Comparison of ENCODE assay signal across 22 cellular contexts in the genomic region with DNA sequence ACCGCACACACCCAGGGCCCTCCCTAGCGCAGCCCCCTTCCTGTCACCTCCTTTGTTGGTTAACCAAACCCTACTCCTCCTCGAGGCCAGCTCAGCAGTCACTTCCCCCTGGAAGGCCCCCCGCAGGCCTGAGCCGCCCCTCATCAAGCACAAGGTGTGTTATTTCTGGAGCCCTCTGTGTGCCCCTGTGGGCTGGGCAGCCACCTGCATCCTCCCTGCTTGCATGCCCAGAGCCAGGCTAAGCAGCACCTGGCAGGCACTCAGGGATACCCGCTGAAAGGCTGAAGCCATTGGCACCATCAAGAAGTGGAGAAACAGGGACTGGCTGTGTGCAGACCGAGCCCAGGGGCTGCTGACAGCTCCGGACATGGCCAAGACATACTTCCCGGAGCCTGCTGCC.
DNase-seq lines count a peak whose midpoint lies in the region; ATAC-seq, FAIRE-seq and TF ChIP-seq lines count a peak whose summit lies in the region.
"Had no signal": no experiment of that assay in that cellular context is flagged by ENCODE, and none has a peak within 500 bp of the region (broad histone marks: within the 10 kb centered on the region; RNA-seq: fewer than 3 reads in every experiment).

No MANE protein-coding gene starts in this region.

- CTCF ChIA-PET in WTC11 (lab: Charles Lee), result interaction anchor here (1.2 kb wide), 1 partner anchor 79 kb away, joined by 5 read pairs; no protein-coding TSS in a partner anchor

- H3K9ac ChIP-seq in kidney (ENCODE audit: low read length in 2 of 2) (no peak overlapping the region), mesendoderm (ENCODE audit: low read length) (no peak overlapping the region)

- H3K9me3 Mint-ChIP-seq in WTC11, result peaks cover 5% of the 10 kb centered on the region
- H3K9me3 Mint-ChIP-seq in stimulated activated effector memory CD8-positive, alpha-beta T cell treated with anti-CD3 and anti-CD28 coated beads, Interleukin-12 subunit alpha, Interleukin-12 subunit beta, amount 100 ng/mL, for 72 hours, result peaks cover 3% of the 10 kb centered on the region

- peaks cover 33% of the 10 kb centered on the region for H3K4me1 Mint-ChIP-seq in WTC11
- H3K4me1 Mint-ChIP-seq in stimulated activated effector memory CD8-positive, alpha-beta T cell treated with anti-CD3 and anti-CD28 coated beads, Interleukin-12 subunit alpha, Interleukin-12 subunit beta, amount 100 ng/mL, for 72 hours, result no peaks in the 10 kb centered on the region
- H3K4me1 Mint-ChIP-seq: CD14-positive monocyte had no signal

- intact Hi-C loops in left cardiac atrium (cut with DNase I) (no loop called here), kidney (cut with DNase I) (no loop called here)

- peak overlapping the region; percentile 29; the same call in 1 of the 2 replicates for H3K27ac Mint-ChIP-seq in WTC11
- peak overlapping the region; percentile 30 for H3K27ac Mint-ChIP-seq in stimulated activated effector memory CD8-positive, alpha-beta T cell treated with anti-CD3 and anti-CD28 coated beads, Interleukin-12 subunit alpha, Interleukin-12 subunit beta, amount 100 ng/mL, for 72 hours
- H3K27ac Mint-ChIP-seq: CD14-positive monocyte had no signal

- ATAC-seq in left cardiac atrium (no peak), WTC11 (no peak), HG02852 (IDR thresholded peaks at IDR 0.05; ENCODE audit: unreplicated experiment) (no peak)
- ATAC-seq in stimulated activated effector memory CD8-positive, alpha-beta T cell treated with anti-CD3 and anti-CD28 coated beads, Interleukin-12 subunit alpha, Interleukin-12 subunit beta, amount 100 ng/mL, for 72 hours, result no peak
- ATAC-seq: HCT116, K562 had no signal

- no peaks in the 10 kb centered on the region for H3K4me1 ChIP-seq in right atrium auricular region
- no peaks in the 10 kb centered on the region for H3K4me1 ChIP-seq in kidney (ENCODE audit: control insufficient read depth in 1 of 2, insufficient read depth in 1 of 2, low read depth in 1 of 2, low read length in 2 of 2)
- H3K4me1 ChIP-seq in mesendoderm (ENCODE audit: control insufficient read depth, low read depth, low read length), result peaks cover 5% of the 10 kb centered on the region
- H3K4me1 ChIP-seq: SJCRH30 had no signal

- TF ChIP-seq CTCF in right atrium auricular region (IDR thresholded peaks at IDR 0.05) (no peak), WTC11 (IDR thresholded peaks at IDR 0.05) (no peak), kidney (IDR thresholded peaks at IDR 0.05; ENCODE audit: borderline replicate concordance, extremely low read depth, insufficient read depth) (no peak)

- WGBS in mesendoderm (ENCODE audit: extremely low coverage, insufficient coverage, low lambda C conversion rate), result no CpG with 5 or more reads among the region's 9 CpGs

- H3K36me3 Mint-ChIP-seq in WTC11, result peaks cover 3% of the 10 kb centered on the region; the same call in 1 of the 2 replicates
- H3K36me3 Mint-ChIP-seq in stimulated activated effector memory CD8-positive, alpha-beta T cell treated with anti-CD3 and anti-CD28 coated beads, Interleukin-12 subunit alpha, Interleukin-12 subunit beta, amount 100 ng/mL, for 72 hours, result no peaks in the 10 kb centered on the region
- H3K36me3 Mint-ChIP-seq: CD14-positive monocyte had no signal

- no peak overlapping the region for H3K4me3 ChIP-seq in right atrium auricular region
- no peak overlapping the region for H3K4me3 ChIP-seq in kidney (ENCODE audit: low read length in 2 of 2)
- H3K4me3 ChIP-seq in mesendoderm (ENCODE audit: low read length), result no peak overlapping the region
- H3K4me3 ChIP-seq: K562, SJCRH30 had no signal

- POLR2A ChIA-PET in WTC11 (lab: Charles Lee), result no interaction called here

- H2BK5ac ChIP-seq in mesendoderm (ENCODE audit: low read length), result no peak overlapping the region

- H3K79me2 ChIP-seq in mesendoderm (ENCODE audit: control insufficient read depth, insufficient read depth, low read length), result no peaks in the 10 kb centered on the region

- H3K18ac ChIP-seq in mesendoderm (ENCODE audit: low read length), result no peak overlapping the region

- peaks cover 0 to 12% of the 10 kb centered on the region in 2 donors for H3K9me3 ChIP-seq in right atrium auricular region
- H3K9me3 ChIP-seq in kidney (ENCODE audit: control insufficient read depth in 1 of 2, low read length in 2 of 2), result no peaks in the 10 kb centered on the region

- peak; percentile 8 for DNase-seq in left cardiac atrium
- no peak for DNase-seq in right atrium auricular region (ENCODE audit: low spot score)
- peak; percentile 6 for DNase-seq in WTC11 (ENCODE audit: low spot score)
- peak; percentile 56 for DNase-seq in kidney
- DNase-seq in stimulated activated effector memory CD8-positive, alpha-beta T cell treated with anti-CD3 and anti-CD28 coated beads, Interleukin-12 subunit alpha, Interleukin-12 subunit beta, amount 100 ng/mL, for 72 hours (ENCODE audit: low spot score in 2 of 2), result no peak
- DNase-seq in SK-N-DZ (ENCODE audit: low spot score), result no peak
- DNase-seq in mesendoderm, result no peak
- DNase-seq: AML-193, GDM1, GOT3, MM.1S, NCI-H1092, NCI-H1436, NCI-H187 treated with DMSO at 0.1 percent for 48 hours, NCI-H510A, SJCRH30 had no signal

- H2BK15ac ChIP-seq in mesendoderm (replicated peaks; ENCODE audit: low read depth), result no peak overlapping the region

- no peak for FAIRE-seq in kidney (lab: Jason Lieb, UNC)
- FAIRE-seq: GM18507, K562 had no signal

- H3K36me3 ChIP-seq in right atrium auricular region, result no peaks in the 10 kb centered on the region
- no peaks in the 10 kb centered on the region for H3K36me3 ChIP-seq in kidney (ENCODE audit: control insufficient read depth in 1 of 2, insufficient read depth in 2 of 2, low read length in 2 of 2)
- H3K36me3 ChIP-seq in mesendoderm (ENCODE audit: control insufficient read depth, insufficient read depth, low read length), result no peaks in the 10 kb centered on the region
- H3K36me3 ChIP-seq: SJCRH30 had no signal

- no peak overlapping the region for H3K56ac ChIP-seq in mesendoderm (ENCODE audit: low read length)

- no peak overlapping the region for H3K23ac ChIP-seq in mesendoderm (ENCODE audit: low read length)

- no peak overlapping the region for H3K4me3 Mint-ChIP-seq in WTC11
- no peak overlapping the region for H3K4me3 Mint-ChIP-seq in stimulated activated effector memory CD8-positive, alpha-beta T cell treated with anti-CD3 and anti-CD28 coated beads, Interleukin-12 subunit alpha, Interleukin-12 subunit beta, amount 100 ng/mL, for 72 hours
- H3K4me3 Mint-ChIP-seq: CD14-positive monocyte had no signal

- H2AK5ac ChIP-seq in mesendoderm (ENCODE audit: low read length), result no peak overlapping the region

- no peaks in the 10 kb centered on the region for H3K27me3 Mint-ChIP-seq in WTC11 (ENCODE audit: low read depth)

- H3K4ac ChIP-seq in mesendoderm (ENCODE audit: low read depth, low read length), result no peak overlapping the region

- no peak overlapping the region for H2BK120ac ChIP-seq in mesendoderm (ENCODE audit: low read depth, low read length)

- H4K8ac ChIP-seq in mesendoderm (ENCODE audit: low read depth, low read length), result no peak overlapping the region

- H3K27ac ChIP-seq in right atrium auricular region, result no peak overlapping the region
- no peak overlapping the region for H3K27ac ChIP-seq in kidney (ENCODE audit: low read depth in 2 of 2, low read length in 2 of 2)
- no peak overlapping the region for H3K27ac ChIP-seq in mesendoderm (ENCODE audit: low read depth, low read length)
- H3K27ac ChIP-seq: RWPE1, SJCRH30 had no signal

- no peak overlapping the region for H3K4me2 ChIP-seq in mesendoderm (ENCODE audit: low read length)

- H3K27me3 ChIP-seq in right atrium auricular region, result no peaks in the 10 kb centered on the region
- H3K27me3 ChIP-seq in mesendoderm (ENCODE audit: insufficient read depth, low read length, poor library complexity), result no peaks in the 10 kb centered on the region
- H3K27me3 ChIP-seq: SJCRH30 had no signal

- no peaks in the 10 kb centered on the region for H3K79me1 ChIP-seq in mesendoderm (ENCODE audit: low read length)

- H4K5ac ChIP-seq in mesendoderm (ENCODE audit: low read length), result no peak overlapping the region

TF ChIP-seq in WTC11, 78 proteins besides CTCF, POLR2A, EP300 and RAD21 (continues in another document):
- TF ChIP-seq, protein P1, sequence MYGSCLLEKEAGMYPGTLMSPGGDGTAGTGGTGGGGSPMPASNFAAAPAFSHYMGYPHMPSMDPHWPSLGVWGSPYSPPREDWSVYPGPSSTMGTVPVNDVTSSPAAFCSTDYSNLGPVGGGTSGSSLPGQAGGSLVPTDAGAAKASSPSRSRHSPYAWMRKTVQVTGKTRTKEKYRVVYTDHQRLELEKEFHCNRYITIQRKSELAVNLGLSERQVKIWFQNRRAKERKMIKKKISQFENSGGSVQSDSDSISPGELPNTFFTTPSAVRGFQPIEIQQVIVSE (CRISPR knock-in tag; IDR thresholded peaks at IDR 0.05; ENCODE audit: borderline replicate concordance), result no peak
- TF ChIP-seq, protein P2, sequence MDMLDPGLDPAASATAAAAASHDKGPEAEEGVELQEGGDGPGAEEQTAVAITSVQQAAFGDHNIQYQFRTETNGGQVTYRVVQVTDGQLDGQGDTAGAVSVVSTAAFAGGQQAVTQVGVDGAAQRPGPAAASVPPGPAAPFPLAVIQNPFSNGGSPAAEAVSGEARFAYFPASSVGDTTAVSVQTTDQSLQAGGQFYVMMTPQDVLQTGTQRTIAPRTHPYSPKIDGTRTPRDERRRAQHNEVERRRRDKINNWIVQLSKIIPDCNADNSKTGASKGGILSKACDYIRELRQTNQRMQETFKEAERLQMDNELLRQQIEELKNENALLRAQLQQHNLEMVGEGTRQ (CRISPR knock-in tag; IDR thresholded peaks at IDR 0.05), result no peak
- no peak for TF ChIP-seq IRF2 (CRISPR knock-in tag; IDR thresholded peaks at IDR 0.05; ENCODE audit: borderline replicate concordance, low read depth)
- no peak for TF ChIP-seq NR3C1 (CRISPR knock-in tag; conservative IDR thresholded peaks at IDR 0.05; ENCODE audit: low read depth)
- TF ChIP-seq ATF1 (CRISPR knock-in tag; IDR thresholded peaks at IDR 0.05), result no peak
- TF ChIP-seq, protein P3, sequence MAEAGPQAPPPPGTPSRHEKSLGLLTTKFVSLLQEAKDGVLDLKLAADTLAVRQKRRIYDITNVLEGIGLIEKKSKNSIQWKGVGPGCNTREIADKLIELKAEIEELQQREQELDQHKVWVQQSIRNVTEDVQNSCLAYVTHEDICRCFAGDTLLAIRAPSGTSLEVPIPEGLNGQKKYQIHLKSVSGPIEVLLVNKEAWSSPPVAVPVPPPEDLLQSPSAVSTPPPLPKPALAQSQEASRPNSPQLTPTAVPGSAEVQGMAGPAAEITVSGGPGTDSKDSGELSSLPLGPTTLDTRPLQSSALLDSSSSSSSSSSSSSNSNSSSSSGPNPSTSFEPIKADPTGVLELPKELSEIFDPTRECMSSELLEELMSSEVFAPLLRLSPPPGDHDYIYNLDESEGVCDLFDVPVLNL (CRISPR knock-in tag; IDR thresholded peaks at IDR 0.05; ENCODE audit: borderline replicate concordance, low read depth), result no peak

Comparison
In these comparisons a context has a peak if more than half of its experiments do, and no peak if none do; other contexts are left out.
1. DNase-seq: peak in left cardiac atrium (single experiment), WTC11 (single experiment) and kidney (single experiment); none in right atrium auricular region (single experiment), stimulated activated effector memory CD8-positive, alpha-beta T cell treated with anti-CD3 and anti-CD28 coated beads, Interleukin-12 subunit alpha, Interleukin-12 subunit beta, amount 100 ng/mL, for 72 hours (0 of 2), SK-N-DZ (single experiment) and mesendoderm (single experiment).